In genomic region chr6:15551798-15552197, GRCh38 we compare ENCODE assay signal across 1 cellular context.
TF ChIP-seq lines count a peak whose summit lies in the region.

No MANE protein-coding gene starts in this region.

TF ChIP-seq in HEK293, 187 proteins besides CTCF, POLR2A, EP300 and RAD21 (continued from another document and continues in another):
- TF ChIP-seq REST (tag by site-specific recombination; IDR thresholded peaks at IDR 0.05) (no peak), KLF17 (tag by site-specific recombination; IDR thresholded peaks at IDR 0.05) (no peak), MEIS1 (CRISPR knock-in tag; IDR thresholded peaks at IDR 0.05; ENCODE audit: borderline replicate concordance) (no peak), ZNF175 (tag by site-specific recombination; IDR thresholded peaks at IDR 0.05) (no peak), ZNF341 (tag by site-specific recombination; IDR thresholded peaks at IDR 0.05; ENCODE audit: low read depth) (0 out of 2 replicates have a peak, but pooled peaks have one; percentile 35), ZNF530 (tag by site-specific recombination; IDR thresholded peaks at IDR 0.05; ENCODE audit: low read depth) (no peak), PRDM6 (tag by site-specific recombination; IDR thresholded peaks at IDR 0.05) (no peak), ZNF280C (tag by site-specific recombination; IDR thresholded peaks at IDR 0.05) (no peak), ZNF596 (tag by site-specific recombination; IDR thresholded peaks at IDR 0.05) (no peak), ZNF692 (tag by site-specific recombination; IDR thresholded peaks at IDR 0.05) (no peak), ZNF654 (tag by site-specific recombination; IDR thresholded peaks at IDR 0.05; ENCODE audit: low read depth) (no peak), ZNF776 (tag by site-specific recombination; IDR thresholded peaks at IDR 0.05; ENCODE audit: borderline replicate concordance) (no peak), ZNF350 (tag by site-specific recombination; IDR thresholded peaks at IDR 0.05) (no peak), ZNF704 (tag by site-specific recombination; IDR thresholded peaks at IDR 0.05) (no peak), ZSCAN30 (tag by site-specific recombination; IDR thresholded peaks at IDR 0.05) (peak; percentile 90), ZNF843 (tag by site-specific recombination; IDR thresholded peaks at IDR 0.05) (no peak), IKZF3 (tag by site-specific recombination; IDR thresholded peaks at IDR 0.05) (no peak; the same call in 1 of the 2 replicates), FEZF1 (tag by site-specific recombination; IDR thresholded peaks at IDR 0.05) (peak; percentile 46), ZNF311 (tag by site-specific recombination; IDR thresholded peaks at IDR 0.05; ENCODE audit: borderline replicate concordance) (no peak), ZNF664 (tag by site-specific recombination; IDR thresholded peaks at IDR 0.05) (0 out of 2 replicates have a peak, but pooled peaks have one; percentile 16), ZIC2 (tag by site-specific recombination; IDR thresholded peaks at IDR 0.05) (peak; percentile 81), ZBTB8A (tag by site-specific recombination; IDR thresholded peaks at IDR 0.05) (no peak), KLF8 (tag by site-specific recombination; IDR thresholded peaks at IDR 0.05) (no peak), ZNF488 (tag by site-specific recombination; IDR thresholded peaks at IDR 0.05) (no peak), ZNF768 (tag by site-specific recombination; IDR thresholded peaks at IDR 0.05) (no peak), TCF7L2 (IDR thresholded peaks at IDR 0.05; ENCODE audit: borderline replicate concordance, low read depth, low read length) (no peak), ZNF19 (tag by site-specific recombination; IDR thresholded peaks at IDR 0.05; ENCODE audit: low read depth) (no peak), BCL11B (tag by site-specific recombination; IDR thresholded peaks at IDR 0.05; ENCODE audit: low read depth) (no peak), ZNF248 (tag by site-specific recombination; IDR thresholded peaks at IDR 0.05) (no peak), TRIM28 (IDR thresholded peaks at IDR 0.05; ENCODE audit: borderline replicate concordance, low read length) (0 out of 2 replicates have a peak, but pooled peaks have one; percentile 32), MZF1 (tag by site-specific recombination; IDR thresholded peaks at IDR 0.05; ENCODE audit: borderline replicate concordance) (no peak), ZNF561 (tag by site-specific recombination; IDR thresholded peaks at IDR 0.05; ENCODE audit: borderline replicate concordance) (no peak), OSR2 (tag by site-specific recombination; IDR thresholded peaks at IDR 0.05) (peak; percentile 67), ZNF24 (tag by site-specific recombination; IDR thresholded peaks at IDR 0.05) (no peak), ZNF518A (tag by site-specific recombination; conservative IDR thresholded peaks at IDR 0.05; ENCODE audit: low read depth) (no peak), ZNF169 (tag by site-specific recombination; IDR thresholded peaks at IDR 0.05) (no peak), PATZ1 (tag by site-specific recombination; IDR thresholded peaks at IDR 0.05) (no peak), SETDB1 (IDR thresholded peaks at IDR 0.05; ENCODE audit: insufficient read length, low read length) (no peak), GLIS2 (tag by site-specific recombination; IDR thresholded peaks at IDR 0.05) (no peak), ZNF132 (tag by site-specific recombination; IDR thresholded peaks at IDR 0.05; ENCODE audit: borderline replicate concordance) (no peak), ZNF112 (tag by site-specific recombination; IDR thresholded peaks at IDR 0.05) (no peak)
